Comparison of ENCODE assay signal across 1 cellular context in genomic region chr19:41923045-41923788, GRCh38.
TF ChIP-seq lines count a peak whose summit lies in the region.

No MANE protein-coding gene starts in this region.

TF ChIP-seq in K562, 482 proteins besides CTCF, POLR2A, EP300 and RAD21 (continued from another document):
- TF ChIP-seq DEAF1 (CRISPR knock-in tag; IDR thresholded peaks at IDR 0.05) (no peak), SMARCB1 (IDR thresholded peaks at IDR 0.05; ENCODE audit: insufficient read length, low read depth) (no peak), PTBP1 (IDR thresholded peaks at IDR 0.05; ENCODE audit: low read depth, low read length) (peak; percentile 84; the same call in 1 of the 2 replicates), TSC22D4 (tag; IDR thresholded peaks at IDR 0.05) (no peak), ZNF124 (CRISPR knock-in tag; IDR thresholded peaks at IDR 0.05) (no peak), WHSC1 (IDR thresholded peaks at IDR 0.05; ENCODE audit: low read length) (no peak), MCM5 (IDR thresholded peaks at IDR 0.05; ENCODE audit: low read depth) (no peak), ZNF57 (CRISPR knock-in tag; IDR thresholded peaks at IDR 0.05) (no peak), RBM25 (IDR thresholded peaks at IDR 0.05; ENCODE audit: low read depth, low read length, severe bottlenecking) (peak; percentile 93), CBX1 (IDR thresholded peaks at IDR 0.05; ENCODE audit: low read depth) (peak; percentile 95; the same call in 1 of the 2 replicates), HES1 (IDR thresholded peaks at IDR 0.05; ENCODE audit: low read depth) (no peak), BCOR (IDR thresholded peaks at IDR 0.05) (peak; percentile 96)
- TF ChIP-seq, protein P1, sequence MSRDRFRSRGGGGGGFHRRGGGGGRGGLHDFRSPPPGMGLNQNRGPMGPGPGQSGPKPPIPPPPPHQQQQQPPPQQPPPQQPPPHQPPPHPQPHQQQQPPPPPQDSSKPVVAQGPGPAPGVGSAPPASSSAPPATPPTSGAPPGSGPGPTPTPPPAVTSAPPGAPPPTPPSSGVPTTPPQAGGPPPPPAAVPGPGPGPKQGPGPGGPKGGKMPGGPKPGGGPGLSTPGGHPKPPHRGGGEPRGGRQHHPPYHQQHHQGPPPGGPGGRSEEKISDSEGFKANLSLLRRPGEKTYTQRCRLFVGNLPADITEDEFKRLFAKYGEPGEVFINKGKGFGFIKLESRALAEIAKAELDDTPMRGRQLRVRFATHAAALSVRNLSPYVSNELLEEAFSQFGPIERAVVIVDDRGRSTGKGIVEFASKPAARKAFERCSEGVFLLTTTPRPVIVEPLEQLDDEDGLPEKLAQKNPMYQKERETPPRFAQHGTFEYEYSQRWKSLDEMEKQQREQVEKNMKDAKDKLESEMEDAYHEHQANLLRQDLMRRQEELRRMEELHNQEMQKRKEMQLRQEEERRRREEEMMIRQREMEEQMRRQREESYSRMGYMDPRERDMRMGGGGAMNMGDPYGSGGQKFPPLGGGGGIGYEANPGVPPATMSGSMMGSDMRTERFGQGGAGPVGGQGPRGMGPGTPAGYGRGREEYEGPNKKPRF (IDR thresholded peaks at IDR 0.05; ENCODE audit: low read depth, low read length): no peak
